In the genomic region with DNA sequence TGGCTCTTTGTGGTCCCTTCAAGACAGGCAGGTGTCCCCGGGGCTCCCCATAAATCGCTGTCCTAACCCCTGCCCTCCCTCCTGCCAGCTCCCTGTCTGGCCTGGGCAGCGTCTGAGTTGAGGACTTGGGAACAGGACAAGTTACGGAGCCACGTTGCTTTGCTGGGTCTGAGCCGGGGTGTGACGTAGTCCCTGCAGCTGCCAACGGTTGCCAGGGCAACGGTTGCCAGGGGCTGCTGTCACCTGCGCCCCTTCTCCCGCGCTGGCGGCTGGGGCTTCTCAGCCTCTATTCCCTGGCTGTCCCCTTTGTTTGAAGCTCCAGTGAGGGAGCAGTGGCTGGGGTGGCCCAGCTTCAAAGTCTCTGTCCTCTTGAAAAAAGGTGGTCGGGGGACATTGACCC, we compare ENCODE assay signal across 8 cellular contexts. TPM values are rescaled to one million over a fixed set of nuclear protein-coding genes. Genes with fewer than 3 reads are reported as not detected.
DNase-seq lines count a peak whose midpoint lies in the region; ATAC-seq and TF ChIP-seq lines count a peak whose summit lies in the region.
"Had no signal": no experiment of that assay in that cellular context is flagged by ENCODE, and none has a peak within 500 bp of the region (broad histone marks: within the 10 kb centered on the region; RNA-seq: fewer than 3 reads in every experiment).

No MANE protein-coding gene starts in this region.

- ATAC-seq in heart left ventricle: peak in 3 of 4 donors; percentile 32 to 64 (median 36)
- no peak for ATAC-seq in HG03469 (IDR thresholded peaks at IDR 0.05; ENCODE audit: unreplicated experiment)

- H3K36me3 ChIP-seq in heart left ventricle: no peaks in the 10 kb centered on the region

- no peaks in the 10 kb centered on the region for H3K27me3 ChIP-seq in heart left ventricle

- H3K4me3 ChIP-seq in Jurkat, Clone E6-1 (ENCODE audit: low read length): peak overlapping the region; percentile 25
- H3K4me3 ChIP-seq in heart left ventricle: peak overlapping the region in 2 of 12 donors; percentile 7 to 12

- peak; percentile 85 for DNase-seq in Jurkat, Clone E6-1 (ENCODE audit: low read depth, low spot score)
- DNase-seq in NCI-H69 (lab: John Stamatoyannopoulos, UW): peak; percentile 43
- DNase-seq in heart left ventricle: peak in 4 of 5 donors; percentile 45 to 78 (median 70)
- peak; percentile 88 for DNase-seq in putamen (ENCODE audit: low spot score)
- no peak for DNase-seq in AML-193 (lab: John Stamatoyannopoulos, UW)
- no peak for DNase-seq in dedifferentiated amniotic fluid mesenchymal stem cell (ENCODE audit: extremely low spot score)
- DNase-seq: NCI-H446 treated with DMSO at 0.1 percent for 48 hours had no signal

- WGBS in heart left ventricle, 4 donors: 4 to 16% (median 10%) methylated on average over 11 to 14 of the region's 14 CpGs

- intact Hi-C loops in heart left ventricle (cut with DNase I): no loop called here

- TF ChIP-seq POLR2A in heart left ventricle (IDR thresholded peaks at IDR 0.05): no peak

- TF ChIP-seq CTCF in heart left ventricle (IDR thresholded peaks at IDR 0.05): no peak

- peaks cover 5 to 88% (median 64%) of the 10 kb centered on the region in 12 donors for H3K4me1 ChIP-seq in heart left ventricle

- H3K27ac ChIP-seq in heart left ventricle: peak overlapping the region; percentile 20 to 93 (median 86)

- no peaks in the 10 kb centered on the region for H3K9me3 ChIP-seq in heart left ventricle

RNA-seq across cellular contexts. Expression of a gene that starts 10.7 kb away (rescaled TPM):
- 0.68 TPM for polyA plus RNA-seq in Jurkat, Clone E6-1 (2012; ENCODE audit: insufficient read depth, insufficient read length)
- 10 to 100 TPM; 15.2 to 65.2 (median 17.5) TPM for total RNA-seq in heart left ventricle
- polyA plus RNA-seq in heart left ventricle: 10 to 100 TPM; 14.1 to 23.3 TPM

RNA-seq across cellular contexts. Expression of a gene that starts 28.9 kb away (rescaled TPM):
- polyA plus RNA-seq in Jurkat, Clone E6-1 (2012; ENCODE audit: insufficient read depth, insufficient read length): not detected
- 1 to 10 TPM in 1 of 9 donors, under 1 TPM in 8; 0.12 to 1.4 (median 0.53) TPM for total RNA-seq in heart left ventricle
- under 1 TPM; 0.15 to 0.61 TPM for polyA plus RNA-seq in heart left ventricle

RNA-seq across cellular contexts. Expression of a gene that starts 55.4 kb away (rescaled TPM):
- 2.0 TPM for polyA plus RNA-seq in Jurkat, Clone E6-1 (2012; ENCODE audit: insufficient read depth, insufficient read length)
- total RNA-seq in heart left ventricle: under 1 TPM in 1 of 9 donors, not detected in 8; 0.29 TPM
- polyA plus RNA-seq in heart left ventricle: not detected

Comparison
In these comparisons a context has a peak if more than half of its experiments do, and no peak if none do; other contexts are left out.
1. DNase-seq: peak in Jurkat, Clone E6-1 (single experiment), NCI-H69 (single experiment), heart left ventricle (4 of 5) and putamen (single experiment); none in AML-193 (0 of 2) and dedifferentiated amniotic fluid mesenchymal stem cell (single experiment).